ENCODE assay signal across 22 cellular contexts in genomic region chr11:70698871-70699270, GRCh38.
"Had no signal": no experiment of that assay in that cellular context is flagged by ENCODE, and none has a peak within 500 bp of the region (broad histone marks: within the 10 kb centered on the region; RNA-seq: fewer than 3 reads in every experiment).

No MANE protein-coding gene starts in this region.

- ATAC-seq: heart left ventricle; natural killer cell; pancreas; right cardiac atrium; stimulated activated naive B cell treated with anti-CD40 and anti-IgM and Interleukin-4, amounts not matched to agents 10 μg/mL and 1 μg/mL and 100 μg/mL, for 72 hours had no signal

- H3K27me3 Mint-ChIP-seq: progenitor cell of endocrine pancreas had no signal

- FAIRE-seq: pancreas, urothelium cell line had no signal

- H3K27ac Mint-ChIP-seq: mesothelial cell of epicardium, natural killer cell, neural progenitor cell, progenitor cell of endocrine pancreas had no signal

- H3K36me3 ChIP-seq: colonic mucosa, heart left ventricle, neural progenitor cell, pancreas, thoracic aorta, transverse colon had no signal

- H3K9ac ChIP-seq: neural progenitor cell had no signal

- H3K36me3 Mint-ChIP-seq: mesothelial cell of epicardium; natural killer cell; neural progenitor cell; stimulated activated naive B cell treated with anti-CD40 and anti-IgM and Interleukin-4, amounts not matched to agents 10 μg/mL and 1 μg/mL and 100 μg/mL, for 72 hours had no signal

- DNase-seq: colonic mucosa; dermis blood vessel endothelial cell; foreskin melanocyte; heart left ventricle; hippocampal formation; kidney glomerular epithelial cell; natural killer cell; nucleus accumbens; stimulated activated CD4-positive, alpha-beta T cell treated with anti-CD3 and anti-CD28 coated beads, Interleukin-15, amount 100 ng/mL, for 24 hours; stimulated activated CD4-positive, alpha-beta T cell treated with anti-CD3 and anti-CD28 coated beads, Interleukin-1b, Interleukin-23, amount 100 ng/mL, for 48 hours; stimulated activated CD4-positive, alpha-beta T cell treated with anti-CD3 and anti-CD28 coated beads, Interleukin-4, amount 100 ng/mL, for 4 hours; stimulated activated naive B cell treated with anti-CD40 and anti-IgM and Interleukin-4, amounts not matched to agents 10 μg/mL and 1 μg/mL and 100 μg/mL, for 72 hours; stomach; substantia nigra; transverse colon had no signal

- H3K4me1 Mint-ChIP-seq: natural killer cell; stimulated activated naive B cell treated with anti-CD40 and anti-IgM and Interleukin-4, amounts not matched to agents 10 μg/mL and 1 μg/mL and 100 μg/mL, for 72 hours had no signal

- H2AFZ ChIP-seq: neural progenitor cell had no signal

- H3K4me1 ChIP-seq: colonic mucosa, heart left ventricle, transverse colon had no signal

- H3K4me3 Mint-ChIP-seq: mesothelial cell of epicardium; natural killer cell; neural progenitor cell; stimulated activated naive B cell treated with anti-CD40 and anti-IgM and Interleukin-4, amounts not matched to agents 10 μg/mL and 1 μg/mL and 100 μg/mL, for 72 hours had no signal

- H3K4me2 ChIP-seq: neural progenitor cell had no signal

- H3K9me3 ChIP-seq: colonic mucosa, heart left ventricle, pancreas, thoracic aorta, transverse colon had no signal

- H3K4me3 ChIP-seq: colonic mucosa, heart left ventricle, neural progenitor cell, pancreas, stomach, thoracic aorta, transverse colon had no signal

- H3K27ac ChIP-seq: colonic mucosa, heart left ventricle, neural progenitor cell, pancreas, thoracic aorta, transverse colon had no signal

- H3K27me3 ChIP-seq: colonic mucosa, neural progenitor cell, pancreas, transverse colon had no signal

- H3K9me3 Mint-ChIP-seq: natural killer cell; neural progenitor cell; stimulated activated naive B cell treated with anti-CD40 and anti-IgM and Interleukin-4, amounts not matched to agents 10 μg/mL and 1 μg/mL and 100 μg/mL, for 72 hours had no signal
